1 cellular context compared by ENCODE assay signal in the genomic region with DNA sequence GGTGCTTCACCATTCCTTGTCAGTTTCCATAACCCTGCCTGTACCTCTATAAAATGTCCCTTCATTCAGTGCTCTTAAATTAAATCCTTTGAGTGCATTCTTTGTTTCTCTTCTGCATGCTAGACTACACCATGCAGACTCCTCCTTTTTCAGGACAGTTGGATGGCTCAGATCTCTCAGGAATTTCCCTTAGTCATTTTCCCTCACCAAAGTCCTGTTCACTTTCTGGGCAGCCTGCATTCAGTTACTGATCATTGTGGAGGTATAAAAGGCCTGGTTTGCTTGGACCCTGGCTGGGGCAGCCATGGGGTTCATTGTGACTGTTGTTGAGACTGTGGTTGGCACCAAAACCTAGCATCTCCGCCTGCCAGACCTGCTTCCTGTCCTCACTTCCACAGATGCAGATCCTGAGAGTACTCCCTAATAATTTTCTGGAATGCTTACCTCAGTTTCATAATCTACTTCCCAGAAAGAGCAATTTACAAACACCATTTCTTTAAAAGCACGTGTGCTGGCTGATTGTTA.
TF ChIP-seq lines count a peak whose summit lies in the region.

No MANE protein-coding gene starts in this region.

TF ChIP-seq in GM23338, 12 proteins besides CTCF, POLR2A, EP300 and RAD21 (continued from another document):
- TF ChIP-seq, protein P1, sequence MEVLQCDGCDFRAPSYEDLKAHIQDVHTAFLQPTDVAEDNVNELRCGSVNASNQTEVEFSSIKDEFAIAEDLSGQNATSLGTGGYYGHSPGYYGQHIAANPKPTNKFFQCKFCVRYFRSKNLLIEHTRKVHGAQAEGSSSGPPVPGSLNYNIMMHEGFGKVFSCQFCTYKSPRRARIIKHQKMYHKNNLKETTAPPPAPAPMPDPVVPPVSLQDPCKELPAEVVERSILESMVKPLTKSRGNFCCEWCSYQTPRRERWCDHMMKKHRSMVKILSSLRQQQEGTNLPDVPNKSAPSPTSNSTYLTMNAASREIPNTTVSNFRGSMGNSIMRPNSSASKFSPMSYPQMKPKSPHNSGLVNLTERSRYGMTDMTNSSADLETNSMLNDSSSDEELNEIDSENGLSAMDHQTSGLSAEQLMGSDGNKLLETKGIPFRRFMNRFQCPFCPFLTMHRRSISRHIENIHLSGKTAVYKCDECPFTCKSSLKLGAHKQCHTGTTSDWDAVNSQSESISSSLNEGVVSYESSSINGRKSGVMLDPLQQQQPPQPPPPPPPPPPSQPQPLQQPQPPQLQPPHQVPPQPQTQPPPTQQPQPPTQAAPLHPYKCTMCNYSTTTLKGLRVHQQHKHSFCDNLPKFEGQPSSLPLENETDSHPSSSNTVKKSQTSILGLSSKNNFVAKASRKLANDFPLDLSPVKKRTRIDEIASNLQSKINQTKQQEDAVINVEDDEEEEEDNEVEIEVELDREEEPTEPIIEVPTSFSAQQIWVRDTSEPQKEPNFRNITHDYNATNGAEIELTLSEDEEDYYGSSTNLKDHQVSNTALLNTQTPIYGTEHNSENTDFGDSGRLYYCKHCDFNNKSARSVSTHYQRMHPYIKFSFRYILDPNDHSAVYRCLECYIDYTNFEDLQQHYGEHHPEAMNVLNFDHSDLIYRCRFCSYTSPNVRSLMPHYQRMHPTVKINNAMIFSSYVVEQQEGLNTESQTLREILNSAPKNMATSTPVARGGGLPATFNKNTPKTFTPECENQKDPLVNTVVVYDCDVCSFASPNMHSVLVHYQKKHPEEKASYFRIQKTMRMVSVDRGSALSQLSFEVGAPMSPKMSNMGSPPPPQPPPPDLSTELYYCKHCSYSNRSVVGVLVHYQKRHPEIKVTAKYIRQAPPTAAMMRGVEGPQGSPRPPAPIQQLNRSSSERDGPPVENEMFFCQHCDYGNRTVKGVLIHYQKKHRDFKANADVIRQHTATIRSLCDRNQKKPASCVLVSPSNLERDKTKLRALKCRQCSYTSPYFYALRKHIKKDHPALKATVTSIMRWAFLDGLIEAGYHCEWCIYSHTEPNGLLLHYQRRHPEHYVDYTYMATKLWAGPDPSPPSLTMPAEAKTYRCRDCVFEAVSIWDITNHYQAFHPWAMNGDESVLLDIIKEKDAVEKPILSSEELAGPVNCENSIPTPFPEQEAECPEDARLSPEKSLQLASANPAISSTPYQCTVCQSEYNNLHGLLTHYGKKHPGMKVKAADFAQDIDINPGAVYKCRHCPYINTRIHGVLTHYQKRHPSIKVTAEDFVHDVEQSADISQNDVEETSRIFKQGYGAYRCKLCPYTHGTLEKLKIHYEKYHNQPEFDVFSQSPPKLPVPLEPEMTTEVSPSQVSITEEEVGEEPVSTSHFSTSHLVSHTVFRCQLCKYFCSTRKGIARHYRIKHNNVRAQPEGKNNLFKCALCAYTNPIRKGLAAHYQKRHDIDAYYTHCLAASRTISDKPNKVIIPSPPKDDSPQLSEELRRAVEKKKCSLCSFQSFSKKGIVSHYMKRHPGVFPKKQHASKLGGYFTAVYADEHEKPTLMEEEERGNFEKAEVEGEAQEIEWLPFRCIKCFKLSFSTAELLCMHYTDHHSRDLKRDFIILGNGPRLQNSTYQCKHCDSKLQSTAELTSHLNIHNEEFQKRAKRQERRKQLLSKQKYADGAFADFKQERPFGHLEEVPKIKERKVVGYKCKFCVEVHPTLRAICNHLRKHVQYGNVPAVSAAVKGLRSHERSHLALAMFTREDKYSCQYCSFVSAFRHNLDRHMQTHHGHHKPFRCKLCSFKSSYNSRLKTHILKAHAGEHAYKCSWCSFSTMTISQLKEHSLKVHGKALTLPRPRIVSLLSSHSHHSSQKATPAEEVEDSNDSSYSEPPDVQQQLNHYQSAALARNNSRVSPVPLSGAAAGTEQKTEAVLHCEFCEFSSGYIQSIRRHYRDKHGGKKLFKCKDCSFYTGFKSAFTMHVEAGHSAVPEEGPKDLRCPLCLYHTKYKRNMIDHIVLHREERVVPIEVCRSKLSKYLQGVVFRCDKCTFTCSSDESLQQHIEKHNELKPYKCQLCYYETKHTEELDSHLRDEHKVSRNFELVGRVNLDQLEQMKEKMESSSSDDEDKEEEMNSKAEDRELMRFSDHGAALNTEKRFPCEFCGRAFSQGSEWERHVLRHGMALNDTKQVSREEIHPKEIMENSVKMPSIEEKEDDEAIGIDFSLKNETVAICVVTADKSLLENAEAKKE (CRISPR knock-in tag; IDR thresholded peaks at IDR 0.05) = no peak
- no peak for TF ChIP-seq EZH2 (IDR thresholded peaks at IDR 0.05; ENCODE audit: low read depth, unreplicated experiment)
- TF ChIP-seq NANOG (IDR thresholded peaks at IDR 0.05; ENCODE audit: borderline replicate concordance) = no peak
TF ChIP-seq in GM23338: peak in this region for 0.
